8 cellular contexts compared by ENCODE assay signal in the genomic region with DNA sequence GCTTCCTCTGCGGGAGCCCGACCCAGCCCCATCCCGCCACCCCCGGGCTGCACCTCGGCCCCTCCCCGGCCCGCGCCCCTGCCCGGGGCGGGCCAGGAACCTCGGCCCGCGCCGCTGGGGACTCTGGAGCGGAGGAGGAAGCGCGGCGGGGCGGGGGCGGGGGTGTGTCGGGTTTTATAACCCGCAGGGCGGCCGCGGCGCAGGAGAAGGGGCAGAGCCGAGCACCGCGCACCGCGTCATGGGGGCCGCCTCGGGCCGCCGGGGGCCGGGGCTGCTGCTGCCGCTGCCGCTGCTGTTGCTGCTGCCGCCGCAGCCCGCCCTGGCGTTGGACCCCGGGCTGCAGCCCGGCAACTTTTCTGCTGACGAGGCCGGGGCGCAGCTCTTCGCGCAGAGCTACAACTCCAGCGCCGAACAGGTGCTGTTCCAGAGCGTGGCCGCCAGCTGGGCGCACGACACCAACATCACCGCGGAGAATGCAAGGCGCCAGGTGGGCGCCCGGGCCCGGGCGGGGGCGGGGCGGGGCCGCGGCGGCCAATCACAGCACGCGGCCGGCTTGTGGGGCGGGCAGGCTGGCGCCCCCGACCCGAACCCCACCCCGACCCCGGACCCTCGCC. TPM values are rescaled to one million over a fixed set of nuclear protein-coding genes. Genes with fewer than 3 reads are reported as not detected.
DNase-seq lines count a peak whose midpoint lies in the region; TF ChIP-seq lines count a peak whose summit lies in the region.

ACE (plus strand) TSS at position 205 of the 614 bp plus-strand sequence; CDS start at position 239, 34 bp downstream.

- peak; percentile 74 for DNase-seq in NCI-H2227 (lab: John Stamatoyannopoulos, UW; ENCODE audit: unreplicated experiment)
- DNase-seq in NCI-H2227 treated with DMSO at 0.1 percent for 48 hours (lab: John Stamatoyannopoulos, UW): no peak
- peak; percentile 22 for DNase-seq in NCI-H1436 treated with DMSO at 0.1 percent for 48 hours (lab: John Stamatoyannopoulos, UW)
- DNase-seq in activated CD4-positive, alpha-beta T cell treated with anti-CD3 and anti-CD28 coated beads, Interleukin-2, amount 50 U/mL, for 1 hour: peak; percentile 44
- no peak for DNase-seq in tibial artery
- no peak for DNase-seq in HPDE6-E6E7 (ENCODE audit: extremely low spot score)

- no peaks in the 10 kb centered on the region for H3K9me3 ChIP-seq in mucosa of rectum (ENCODE audit: control insufficient read depth in 2 of 2, low read length in 2 of 2)
- no peaks in the 10 kb centered on the region for H3K9me3 ChIP-seq in tibial artery

- H3K4me3 ChIP-seq in mucosa of rectum (ENCODE audit: low read length in 2 of 2) (peak within 1 kb of the TSS; percentile 67 to 70), tibial artery (peak within 1 kb of the TSS; percentile 42 to 53)

- in situ Hi-C loops in endometrial microvascular endothelial cells (cut with HindIII; ENCODE audit: inconsistent ontology term, low pct_unique_long_range_greater_than_20kb, low sequenced_read_pairs): no loop called here

- H3K27ac ChIP-seq in mucosa of rectum (ENCODE audit: low read depth in 2 of 2, low read length in 2 of 2): peak within 1 kb of the TSS; percentile 79 to 84
- H3K27ac ChIP-seq in tibial artery: no peak within 1 kb of the TSS

- peaks cover 15 to 35% of the 10 kb centered on the region in 2 donors for H3K4me1 ChIP-seq in mucosa of rectum (ENCODE audit: control insufficient read depth in 2 of 2, insufficient read depth in 2 of 2, low read length in 2 of 2)
- H3K4me1 ChIP-seq in tibial artery: peaks cover 0 to 33% (median 19%) of the 10 kb centered on the region in 4 donors

- peaks cover 0 to 6% of the 10 kb centered on the region in 2 donors for H3K27me3 ChIP-seq in mucosa of rectum (ENCODE audit: control insufficient read depth in 2 of 2, insufficient read depth in 2 of 2, low read length in 2 of 2)
- H3K27me3 ChIP-seq in tibial artery: peaks cover 4 to 74% of the 10 kb centered on the region in 2 donors

- H3K9ac ChIP-seq in mucosa of rectum (ENCODE audit: low read depth in 1 of 2, low read length in 2 of 2): peak within 1 kb of the TSS; percentile 56 to 61

- no peak for TF ChIP-seq CTCF in tibial artery (IDR thresholded peaks at IDR 0.05)

- intact Hi-C loops in tibial artery (cut with DNase I; ENCODE audit: low total_unique reads): no loop called here

- H3K36me3 ChIP-seq in mucosa of rectum (ENCODE audit: control insufficient read depth in 2 of 2, insufficient read depth in 2 of 2, low read length in 2 of 2) (peaks cover 0 to 7% of the 10 kb centered on the region in 2 donors), tibial artery (no peaks in the 10 kb centered on the region)

RNA-seq across cellular contexts. Expression of gene ACE, which starts in this region (rescaled TPM):
- 35.7 TPM for total RNA-seq in endometrial microvascular endothelial cells (ENCODE audit: inconsistent ontology term)

Comparison
In these comparisons a context has a peak if more than half of its experiments do, and no peak if none do; other contexts are left out.
1. DNase-seq: peak in NCI-H2227 (single experiment), NCI-H1436 treated with DMSO at 0.1 percent for 48 hours (single experiment) and activated CD4-positive, alpha-beta T cell treated with anti-CD3 and anti-CD28 coated beads, Interleukin-2, amount 50 U/mL, for 1 hour (single experiment); none in NCI-H2227 treated with DMSO at 0.1 percent for 48 hours (single experiment), tibial artery (0 of 2) and HPDE6-E6E7 (single experiment).
2. H3K27ac ChIP-seq: peak in mucosa of rectum (2 of 2); none in tibial artery (0 of 2).